24 cellular contexts compared by ENCODE assay signal in the genomic region with DNA sequence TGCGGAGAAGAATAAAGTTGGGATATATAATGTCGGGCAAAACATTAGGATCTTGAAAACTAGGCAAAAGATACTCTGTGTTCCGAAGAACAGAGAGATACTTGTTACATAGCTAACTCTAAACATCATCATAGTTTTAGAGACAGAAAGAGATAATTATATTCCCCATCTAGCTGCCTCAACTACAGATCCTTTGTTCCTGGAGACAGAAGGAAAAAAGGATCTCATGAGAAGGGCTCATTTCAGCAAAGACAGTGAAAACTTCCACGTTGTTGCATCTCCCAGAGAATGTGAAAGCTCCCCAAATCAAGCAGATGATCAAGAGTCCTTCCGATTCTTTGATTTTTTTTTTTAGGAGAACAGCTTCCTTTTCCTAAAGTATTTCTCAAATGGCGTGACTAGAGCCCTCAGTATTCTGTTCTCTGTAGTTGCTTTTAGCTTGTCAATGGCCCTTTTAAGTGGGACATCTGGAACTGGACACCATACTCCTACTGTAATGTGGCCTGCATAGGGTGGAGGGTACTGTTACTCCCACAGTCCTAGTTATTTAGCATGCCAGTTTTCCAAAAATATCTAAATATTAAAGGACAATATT.
"Had no signal": no experiment of that assay in that cellular context is flagged by ENCODE, and none has a peak within 500 bp of the region (broad histone marks: within the 10 kb centered on the region; RNA-seq: fewer than 3 reads in every experiment).

No MANE protein-coding gene starts in this region.

- ATAC-seq: activated T-cell treated with anti-CD3 and anti-CD28 coated beads, Interleukin-2, amount 50 U/mL, for 72 hours; left lung; pancreas; psoas muscle; stimulated activated naive B cell treated with anti-CD40 and anti-IgM and Interleukin-4, amounts not matched to agents 10 μg/mL and 1 μg/mL and 100 μg/mL, for 72 hours had no signal

- H3K9me3 Mint-ChIP-seq: activated T-cell treated with anti-CD3 and anti-CD28 coated beads, Interleukin-2, amount 50 U/mL, for 72 hours; nephron; stimulated activated naive B cell treated with anti-CD40 and anti-IgM and Interleukin-4, amounts not matched to agents 10 μg/mL and 1 μg/mL and 100 μg/mL, for 72 hours had no signal

- DNase-seq: activated CD4-positive, alpha-beta T cell treated with anti-CD3 and anti-CD28 coated beads for 4 hours; activated CD4-positive, alpha-beta T cell treated with anti-CD3 and anti-CD28 coated beads, Interleukin-2, amount 50 U/mL, for 4 hours; activated naive CD4-positive, alpha-beta T cell; activated T-cell treated with anti-CD3 and anti-CD28 coated beads for 4 hours; activated T-cell treated with anti-CD3 and anti-CD28 coated beads, Interleukin-2, amount 50 U/mL, for 72 hours; dermis blood vessel endothelial cell; effector CD8-positive, alpha-beta T cell; erythroblast; heart right ventricle; kidney glomerular epithelial cell; left lung; pancreas; psoas muscle; stimulated activated CD4-positive, alpha-beta T cell treated with anti-CD3 and anti-CD28 coated beads, Interleukin-1b, Interleukin-23, amount 100 ng/mL, for 48 hours; stimulated activated naive B cell treated with anti-CD40 and anti-IgM and Interleukin-4, amounts not matched to agents 10 μg/mL and 1 μg/mL and 100 μg/mL, for 72 hours; stomach; T-helper 1 cell had no signal

- H3K36me3 Mint-ChIP-seq: activated naive CD8-positive, alpha-beta T cell; stimulated activated naive B cell treated with anti-CD40 and anti-IgM and Interleukin-4, amounts not matched to agents 10 μg/mL and 1 μg/mL and 100 μg/mL, for 72 hours had no signal

- H3K27ac Mint-ChIP-seq: activated naive CD8-positive, alpha-beta T cell; activated T-cell treated with anti-CD3 and anti-CD28 coated beads, Interleukin-2, amount 50 U/mL, for 72 hours; nephron; stimulated activated naive B cell treated with anti-CD40 and anti-IgM and Interleukin-4, amounts not matched to agents 10 μg/mL and 1 μg/mL and 100 μg/mL, for 72 hours had no signal

- H3K4me3 ChIP-seq: heart right ventricle, left lung, lung, pancreas, psoas muscle, right atrium auricular region, smooth muscle cell, stomach, tibial nerve had no signal

- H3K27me3 ChIP-seq: heart right ventricle, left lung, pancreas, right atrium auricular region, stomach, tibial nerve had no signal

- H3K27ac ChIP-seq: heart right ventricle, left lung, pancreas, psoas muscle, right atrium auricular region, stomach, VCaP had no signal
